8 cellular contexts compared by ENCODE assay signal in genomic region chr7:150451097-150451793, GRCh38. TPM values are rescaled to one million over a fixed set of nuclear protein-coding genes. Genes with fewer than 3 reads are reported as not detected.
DNase-seq lines count a peak whose midpoint lies in the region; ATAC-seq lines count a peak whose summit lies in the region.

No MANE protein-coding gene starts in this region.

- peak; percentile 67 for DNase-seq in NK-92 treated with Interleukin-12 subunit alpha and Interleukin-12 subunit beta, amount 100 ng/mL, for 24 hours (lab: John Stamatoyannopoulos, UW)
- DNase-seq in NK-92 (lab: John Stamatoyannopoulos, UW; ENCODE audit: unreplicated experiment) (no peak), pulmonary artery endothelial cell (ENCODE audit: low read depth, low spot score) (peak; percentile 26), dedifferentiated amniotic fluid mesenchymal stem cell (ENCODE audit: extremely low spot score) (no peak), AG08395 (ENCODE audit: low spot score) (no peak)
- DNase-seq in activated CD4-positive, alpha-beta T cell treated with anti-CD3 and anti-CD28 coated beads for 1 hour: peak; percentile 63
- DNase-seq in effector memory CD4-positive, alpha-beta T cell: peak; percentile 27 to 47 (median 36)

- H3K4me1 ChIP-seq in effector memory CD4-positive, alpha-beta T cell (ENCODE audit: control insufficient read depth, insufficient read depth, low read length, poor library complexity, severe bottlenecking): peaks cover 42% of the 10 kb centered on the region

- H3K9me3 ChIP-seq in effector memory CD4-positive, alpha-beta T cell (ENCODE audit: control insufficient read depth, low read length): no peaks in the 10 kb centered on the region

- H3K27me3 ChIP-seq in effector memory CD4-positive, alpha-beta T cell (replicated peaks; ENCODE audit: control insufficient read depth, insufficient read depth, low read length, poor library complexity, severe bottlenecking): no peaks in the 10 kb centered on the region

- H3K27ac ChIP-seq in effector memory CD4-positive, alpha-beta T cell (ENCODE audit: insufficient read depth, low read length, poor library complexity, severe bottlenecking): peak overlapping the region; percentile 89

- H3K36me3 ChIP-seq in effector memory CD4-positive, alpha-beta T cell (ENCODE audit: control insufficient read depth, insufficient read depth, low read length): peaks cover 6% of the 10 kb centered on the region

- no peak for ATAC-seq in HG02840 (IDR thresholded peaks at IDR 0.05; ENCODE audit: low FRiP score, unreplicated experiment)

- peak overlapping the region; percentile 92 for H3K4me3 ChIP-seq in effector memory CD4-positive, alpha-beta T cell (ENCODE audit: insufficient read depth, low read depth, low read length, poor library complexity, severe bottlenecking)

RNA-seq across cellular contexts. Expression of gene GIMAP8, which starts 0.8 kb away (rescaled TPM):
- 68.3 and 104 TPM in 2 replicates for total RNA-seq in pulmonary artery endothelial cell

Comparison
In these comparisons a context has a peak if more than half of its experiments do, and no peak if none do; other contexts are left out.
1. DNase-seq: peak in NK-92 treated with Interleukin-12 subunit alpha and Interleukin-12 subunit beta, amount 100 ng/mL, for 24 hours (single experiment), activated CD4-positive, alpha-beta T cell treated with anti-CD3 and anti-CD28 coated beads for 1 hour (single experiment), effector memory CD4-positive, alpha-beta T cell (3 of 3) and pulmonary artery endothelial cell (single experiment); none in NK-92 (single experiment), dedifferentiated amniotic fluid mesenchymal stem cell (single experiment) and AG08395 (single experiment).